In genomic region chr22:19909350-19910179, GRCh38 we compare ENCODE assay signal across 9 cellular contexts. TPM values are rescaled to one million over a fixed set of nuclear protein-coding genes. Genes with fewer than 3 reads are reported as not detected.
DNase-seq lines count a peak whose midpoint lies in the region; ATAC-seq and TF ChIP-seq lines count a peak whose summit lies in the region.
"Had no signal": no experiment of that assay in that cellular context is flagged by ENCODE, and none has a peak within 500 bp of the region (broad histone marks: within the 10 kb centered on the region; RNA-seq: fewer than 3 reads in every experiment).

No MANE protein-coding gene starts in this region.

- H3K27me3 Mint-ChIP-seq in Caco-2 (ENCODE audit: insufficient read depth, unreplicated experiment): no peaks in the 10 kb centered on the region
- no peaks in the 10 kb centered on the region for H3K27me3 Mint-ChIP-seq in activated T-cell treated with anti-CD3 and anti-CD28 coated beads, Interleukin-2, amount 50 U/mL, for 4 hours (ENCODE audit: low read depth)
- H3K27me3 Mint-ChIP-seq: IgD-negative memory B cell had no signal

- intact Hi-C loops in Caco-2 (cut with micrococcal nuclease; ENCODE audit: unreplicated experiment): loop anchor here (1.0 kb wide), 3 partner anchors 89 to 179 kb away; no protein-coding TSS in a partner anchor

- H3F3A ChIP-seq in neural cell (ENCODE audit: insufficient read depth, low read length, poor library complexity, severe bottlenecking): no peaks in the 10 kb centered on the region

- H3K9me3 ChIP-seq in Caco-2 (no peaks in the 10 kb centered on the region), neural cell (ENCODE audit: low read length) (no peaks in the 10 kb centered on the region)

- H3K79me2 ChIP-seq in neural cell (replicated peaks; ENCODE audit: insufficient read depth, low read length): no peaks in the 10 kb centered on the region

- no peaks in the 10 kb centered on the region for H3K9me2 ChIP-seq in neural cell (ENCODE audit: insufficient read depth, low read length)

- no peaks in the 10 kb centered on the region for H4K20me1 ChIP-seq in neural cell (ENCODE audit: insufficient read depth)

- TF ChIP-seq EP300 in neural cell (conservative IDR thresholded peaks at IDR 0.05; ENCODE audit: poor library complexity, severe bottlenecking): no peak

- peak overlapping the region; percentile 15 for H3K27ac Mint-ChIP-seq in Caco-2 (ENCODE audit: unreplicated experiment)
- H3K27ac Mint-ChIP-seq: IgD-negative memory B cell had no signal

- no peak overlapping the region for H3K4me3 Mint-ChIP-seq in Caco-2 (ENCODE audit: unreplicated experiment)
- H3K4me3 Mint-ChIP-seq in activated T-cell treated with anti-CD3 and anti-CD28 coated beads, Interleukin-2, amount 50 U/mL, for 4 hours: no peak overlapping the region
- H3K4me3 Mint-ChIP-seq: IgD-negative memory B cell had no signal

- peak; percentile 90 to 91 for ATAC-seq in activated T-cell treated with anti-CD3 and anti-CD28 coated beads, Interleukin-2, amount 50 U/mL, for 4 hours
- no peak for ATAC-seq in HG02678 (IDR thresholded peaks at IDR 0.05; ENCODE audit: unreplicated experiment)

- BruUV-seq in Caco-2 (replicated peaks; lab: Mats Ljungman, UMichigan): no TSS peak

- no peaks in the 10 kb centered on the region for H3K9me3 Mint-ChIP-seq in Caco-2 (ENCODE audit: unreplicated experiment)
- no peaks in the 10 kb centered on the region for H3K9me3 Mint-ChIP-seq in activated T-cell treated with anti-CD3 and anti-CD28 coated beads, Interleukin-2, amount 50 U/mL, for 4 hours

- no peak overlapping the region for H2AFZ ChIP-seq in neural cell (ENCODE audit: low read depth, low read length)

- peaks cover 24% of the 10 kb centered on the region for H3K36me3 Mint-ChIP-seq in Caco-2 (ENCODE audit: insufficient read depth, unreplicated experiment)
- peaks cover 26% of the 10 kb centered on the region for H3K36me3 Mint-ChIP-seq in activated T-cell treated with anti-CD3 and anti-CD28 coated beads, Interleukin-2, amount 50 U/mL, for 4 hours (ENCODE audit: insufficient read depth)

- no peaks in the 10 kb centered on the region for H3K4me1 ChIP-seq in Caco-2

- H3K36me3 ChIP-seq in Caco-2 (ENCODE audit: control insufficient read depth, insufficient read depth, low read length): no peaks in the 10 kb centered on the region
- H3K36me3 ChIP-seq in neural cell (ENCODE audit: insufficient read depth, low read length): no peaks in the 10 kb centered on the region

- POLR2A ChIA-PET in Caco-2 (lab: Charles Lee): no interaction called here

- in situ Hi-C loops in KBM-7 (cut with MboI; ENCODE audit: low pct_unique_long_range_greater_than_20kb, low sequenced_read_pairs): loop anchor here (10.0 to 25.0 kb wide), 2 partner anchors 103 to 155 kb away; partner anchors contain the start of genes ARVCF and TANGO2

- TF ChIP-seq CTCF in Caco-2 (IDR thresholded peaks at IDR 0.05; ENCODE audit: insufficient read depth in 1 of 2, low read depth in 1 of 2, low read length in 1 of 2, severe bottlenecking in 1 of 2, unreplicated experiment in 1 of 2) (peak; percentile 75 to 95), fibroblast of mammary gland (conservative IDR thresholded peaks at IDR 0.05; ENCODE audit: control insufficient read depth, insufficient read depth, low read depth, low read length) (peak; percentile 91), neural cell (IDR thresholded peaks at IDR 0.05; ENCODE audit: poor library complexity, severe bottlenecking) (peak; percentile 98)

- no peak overlapping the region for H3K27ac ChIP-seq in neural cell (ENCODE audit: low read length)

- no peak overlapping the region for H3K9ac ChIP-seq in neural cell (ENCODE audit: low read length)

- H3K27me3 ChIP-seq in Caco-2 (replicated peaks; ENCODE audit: control insufficient read depth, insufficient read depth, low read length) (no peaks in the 10 kb centered on the region), neural cell (ENCODE audit: insufficient read depth, low read depth, low read length) (no peaks in the 10 kb centered on the region)

- H3K4me3 ChIP-seq in Caco-2 (ENCODE audit: low read depth, low read length) (no peak overlapping the region), fibroblast of mammary gland (ENCODE audit: control insufficient read depth, low read depth, low read length) (no peak overlapping the region), neural cell (ENCODE audit: low read length) (no peak overlapping the region)

- H3K4me2 ChIP-seq in neural cell (ENCODE audit: low read length): no peak overlapping the region

- TF ChIP-seq RAD21 in neural cell (conservative IDR thresholded peaks at IDR 0.05): peak; percentile 99

- CTCF ChIA-PET in Caco-2 (lab: Charles Lee): interaction anchor here (0.5 to 1.8 kb wide), 16 partner anchors 8 to 179 kb away, joined by 3 to 33 read pairs (median 3); no protein-coding TSS in a partner anchor

- DNase-seq in Caco-2 (peak; percentile 80 to 83), KBM-7 (peak; percentile 90), RKO (ENCODE audit: low spot score) (peak; percentile 79), fibroblast of mammary gland (ENCODE audit: low read depth) (peak; percentile 71)
- DNase-seq in activated T-cell treated with anti-CD3 and anti-CD28 coated beads, Interleukin-2, amount 50 U/mL, for 4 hours: peak; percentile 85
- peak; percentile 76 for DNase-seq in stimulated activated naive CD4-positive, alpha-beta T cell treated with Interleukin-2 at 50 U/mL for 16 hours (lab: John Stamatoyannopoulos, UW)

- H3K4me1 Mint-ChIP-seq in Caco-2 (ENCODE audit: low read depth, unreplicated experiment): peaks cover 7% of the 10 kb centered on the region
- peaks cover 5% of the 10 kb centered on the region for H3K4me1 Mint-ChIP-seq in activated T-cell treated with anti-CD3 and anti-CD28 coated beads, Interleukin-2, amount 50 U/mL, for 4 hours (ENCODE audit: low read depth)

TF ChIP-seq in neural cell, 6 proteins besides CTCF, POLR2A, EP300 and RAD21:
- TF ChIP-seq REST (IDR thresholded peaks at IDR 0.05; ENCODE audit: borderline replicate concordance): no peak
- peak; percentile 100 for TF ChIP-seq SMC3 (conservative IDR thresholded peaks at IDR 0.05; ENCODE audit: poor library complexity)
TF ChIP-seq in neural cell: peak in this region for 1.

RNA-seq across cellular contexts. Expression of gene COMT, which starts 32.0 kb away (rescaled TPM):
- total RNA-seq in Caco-2 (2022): 96.0 and 103 TPM in 2 replicates
- 100 to 1,000 TPM in 1 of 3 donors, 10 to 100 TPM in 2; 95.0 to 118 (median 95.5) TPM for total RNA-seq in activated T-cell treated with anti-CD3 and anti-CD28 coated beads, Interleukin-2, amount 50 U/mL, for 4 hours
- 14.2 and 27.6 TPM in 2 replicates for polyA plus RNA-seq in neural cell
- 7.1 and 8.7 TPM in 2 replicates for polyA minus RNA-seq in neural cell

RNA-seq across cellular contexts. Expression of gene TXNRD2, which starts 32.1 kb away (rescaled TPM):
- total RNA-seq in Caco-2 (2022): 44.8 and 47.0 TPM in 2 replicates
- 10 to 100 TPM; 15.4 to 21.6 (median 19.4) TPM for total RNA-seq in activated T-cell treated with anti-CD3 and anti-CD28 coated beads, Interleukin-2, amount 50 U/mL, for 4 hours
- polyA plus RNA-seq in neural cell: 3.5 and 4.1 TPM in 2 replicates
- 2.7 and 4.4 TPM in 2 replicates for polyA minus RNA-seq in neural cell

RNA-seq across cellular contexts. Expression of gene GNB1L, which starts 54.9 kb away (rescaled TPM):
- 13.4 and 15.8 TPM in 2 replicates for total RNA-seq in Caco-2 (2022)
- total RNA-seq in activated T-cell treated with anti-CD3 and anti-CD28 coated beads, Interleukin-2, amount 50 U/mL, for 4 hours: 10 to 100 TPM; 25.9 to 26.3 (median 26.0) TPM
- polyA plus RNA-seq in neural cell: 16.5 and 16.9 TPM in 2 replicates
- 5.7 and 7.8 TPM in 2 replicates for polyA minus RNA-seq in neural cell

RNA-seq across cellular contexts. Expression of gene RTL10, which starts 54.9 kb away (rescaled TPM):
- total RNA-seq in Caco-2 (2022): 27.5 and 29.7 TPM in 2 replicates
- total RNA-seq in activated T-cell treated with anti-CD3 and anti-CD28 coated beads, Interleukin-2, amount 50 U/mL, for 4 hours: 10 to 100 TPM; 13.7 to 19.5 (median 14.5) TPM
- polyA plus RNA-seq in neural cell: 9.7 and 11.7 TPM in 2 replicates
- 15.3 and 19.2 TPM in 2 replicates for polyA minus RNA-seq in neural cell
